ENCODE assay signal across 1 cellular context in genomic region chr6:33769248-33769821, GRCh38.
TF ChIP-seq lines count a peak whose summit lies in the region.

No MANE protein-coding gene starts in this region.

TF ChIP-seq in K562, 482 proteins besides CTCF, POLR2A, EP300 and RAD21:
- TF ChIP-seq DEAF1 (CRISPR knock-in tag; IDR thresholded peaks at IDR 0.05) = no peak
- no peak for TF ChIP-seq NELFE (IDR thresholded peaks at IDR 0.05; ENCODE audit: insufficient read depth, insufficient read length)
- no peak for TF ChIP-seq PCBP2 (IDR thresholded peaks at IDR 0.05; ENCODE audit: low read depth, low read length, poor library complexity, severe bottlenecking)
- TF ChIP-seq POLR2G (IDR thresholded peaks at IDR 0.05; ENCODE audit: low read depth, low read length) = 0 out of 2 replicates have a peak, but pooled peaks have one; percentile 23
- TF ChIP-seq ARID2 (IDR thresholded peaks at IDR 0.05) = no peak
- no peak for TF ChIP-seq ZNF263 (CRISPR knock-in tag; IDR thresholded peaks at IDR 0.05; ENCODE audit: borderline replicate concordance)
